ENCODE assay signal across 8 cellular contexts in the genomic region with DNA sequence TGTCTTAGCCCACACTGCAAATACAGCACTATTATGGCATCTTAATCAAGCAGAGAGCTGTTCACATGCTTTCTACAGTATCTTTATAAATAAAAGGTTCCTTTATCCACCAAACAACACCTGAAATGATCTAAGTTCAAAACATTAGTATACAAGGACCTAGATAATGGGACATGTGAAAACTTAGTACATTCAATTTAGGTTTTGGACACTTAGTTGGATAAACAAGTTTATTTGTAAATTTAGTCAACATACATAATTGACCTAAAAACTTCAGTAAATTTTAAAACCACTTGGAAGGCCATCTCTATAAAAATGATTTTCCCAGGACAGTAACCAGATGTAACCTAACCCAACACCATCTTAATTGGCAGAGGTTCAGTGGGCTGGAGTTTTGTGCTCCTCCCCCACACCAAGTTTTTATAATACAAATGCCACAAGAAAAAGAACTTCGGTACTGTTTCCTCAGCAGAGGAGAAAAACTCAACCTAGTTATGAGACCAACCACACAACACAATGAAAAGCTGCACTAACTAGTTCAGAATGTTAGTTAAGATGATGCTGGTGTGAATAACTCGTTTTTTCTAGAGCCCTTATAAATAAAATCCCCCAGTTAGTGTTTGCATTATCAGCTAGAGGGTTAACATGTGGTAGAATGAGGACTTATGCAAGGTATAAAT. TPM values are rescaled to one million over a fixed set of nuclear protein-coding genes. Genes with fewer than 3 reads are reported as not detected.
DNase-seq lines count a peak whose midpoint lies in the region; ATAC-seq, FAIRE-seq and TF ChIP-seq lines count a peak whose summit lies in the region.

No MANE protein-coding gene starts in this region.

- H3K79me2 ChIP-seq in GM23338 (replicated peaks; ENCODE audit: insufficient read depth) = peaks cover 22% of the 10 kb centered on the region

- H3K4me1 Mint-ChIP-seq in GM23338 = peaks cover 34% of the 10 kb centered on the region

- H4K20me1 ChIP-seq in GM23338 (replicated peaks; ENCODE audit: insufficient read depth) = peaks cover 18% of the 10 kb centered on the region

- no peak for DNase-seq in GM23338 (ENCODE audit: low spot score)
- DNase-seq in skeletal muscle cell (ENCODE audit: low read depth) = no peak
- DNase-seq in small intestine = no peak
- no peak for DNase-seq in 8988T
- no peak for DNase-seq in stimulated activated CD4-positive, alpha-beta T cell treated with anti-CD3 and anti-CD28 coated beads, Interleukin-1b, Interleukin-23, amount 100 ng/mL, for 48 hours
- no peak for DNase-seq in RWPE1 (ENCODE audit: low spot score)

- H3K4me2 ChIP-seq in GM23338 = peak overlapping the region; percentile 91

- H2AFZ ChIP-seq in GM23338 = no peak overlapping the region

- FAIRE-seq in small intestine (lab: Jason Lieb, UNC) = no peak

- H3K9me3 ChIP-seq in gastroesophageal sphincter (no peaks in the 10 kb centered on the region), small intestine (ENCODE audit: control insufficient read depth, low read depth) (no peaks in the 10 kb centered on the region)

- no peak overlapping the region for H3K27ac Mint-ChIP-seq in GM23338

- 0% methylated on average over 2 of the region's 2 CpGs for WGBS in gastroesophageal sphincter (ENCODE audit: low coverage in 1 of 2), 2 donors
- WGBS in small intestine, 3 donors = 5 to 8% (median 6%) methylated on average over 2 of the region's 2 CpGs

- peaks cover 50% of the 10 kb centered on the region for H3K27me3 Mint-ChIP-seq in GM23338 (ENCODE audit: insufficient read depth, low read depth, poor library complexity)

- TF ChIP-seq EP300 in gastroesophageal sphincter (IDR thresholded peaks at IDR 0.05) = no peak

- POLR2A ChIA-PET in RWPE1 (lab: Yijun Ruan, JAX; ENCODE audit: low non-redundant PET) = interaction anchor here (0.6 to 1.6 kb wide), 3 partner anchors 67 to 110 kb away, joined by 3 to 12 read pairs (median 4); no protein-coding TSS in a partner anchor

- H3K9me2 ChIP-seq in GM23338 (ENCODE audit: insufficient read depth) = no peaks in the 10 kb centered on the region

- H3K27ac ChIP-seq in GM23338 (ENCODE audit: low read depth) (no peak overlapping the region), gastroesophageal sphincter (peak overlapping the region in 3 of 4 donors; percentile 57 to 100 (median 100)), small intestine (ENCODE audit: low read depth in 1 of 2, low read length in 1 of 2) (peak overlapping the region in 1 of 2 donors; percentile 52), RWPE1 (no peak overlapping the region)

- CTCF ChIA-PET in RWPE1 (lab: Yijun Ruan, JAX) = no interaction called here

- H3K4me1 ChIP-seq in GM23338 (ENCODE audit: insufficient read depth) (peaks cover 10% of the 10 kb centered on the region), gastroesophageal sphincter (peaks cover 0 to 47% (median 20%) of the 10 kb centered on the region in 3 donors), small intestine (ENCODE audit: control insufficient read depth in 2 of 2, insufficient read depth in 1 of 2, low read depth in 1 of 2, low read length in 1 of 2) (no peaks in the 10 kb centered on the region)

- TF ChIP-seq CTCF in GM23338 (conservative IDR thresholded peaks at IDR 0.05; ENCODE audit: low read depth in 2 of 2) (no peak), WI38 (IDR thresholded peaks at IDR 0.05; ENCODE audit: low read depth, low read length) (no peak), gastroesophageal sphincter (IDR thresholded peaks at IDR 0.05) (no peak), RWPE1 (conservative IDR thresholded peaks at IDR 0.05; ENCODE audit: low read depth) (no peak)

- H3K9me3 Mint-ChIP-seq in GM23338 = peaks cover 4% of the 10 kb centered on the region; the same call in 2 of the 3 replicates

- TF ChIP-seq POLR2A in gastroesophageal sphincter (IDR thresholded peaks at IDR 0.05) = no peak

- peaks cover 17% of the 10 kb centered on the region; the same call in 1 of the 2 replicates for H3K36me3 ChIP-seq in GM23338 (ENCODE audit: insufficient read depth)
- peaks cover 0 to 53% of the 10 kb centered on the region in 2 donors for H3K36me3 ChIP-seq in gastroesophageal sphincter
- peaks cover 10% of the 10 kb centered on the region in 2 donors for H3K36me3 ChIP-seq in small intestine (ENCODE audit: control insufficient read depth in 2 of 2, insufficient read depth in 2 of 2, low read length in 2 of 2)

- peaks cover 46% of the 10 kb centered on the region for H3K36me3 Mint-ChIP-seq in GM23338 (ENCODE audit: low read depth)

- ATAC-seq in GM23338 (no peak), gastroesophageal sphincter (no peak)

- peak overlapping the region; percentile 92 for H3K4me3 Mint-ChIP-seq in GM23338

- H3K27me3 ChIP-seq in GM23338 (ENCODE audit: insufficient read depth) (no peaks in the 10 kb centered on the region), gastroesophageal sphincter (no peaks in the 10 kb centered on the region), small intestine (ENCODE audit: control insufficient read depth in 2 of 2, insufficient read depth in 2 of 2, low read length in 2 of 2) (no peaks in the 10 kb centered on the region)

- H3F3A ChIP-seq in GM23338 (replicated peaks; ENCODE audit: low read depth) = peaks cover 31% of the 10 kb centered on the region

- H3K4me3 ChIP-seq in GM23338 = peak overlapping the region; percentile 80
- peak overlapping the region; percentile 93 for H3K4me3 ChIP-seq in WI38 (ENCODE audit: low read depth, low read length)
- H3K4me3 ChIP-seq in gastroesophageal sphincter = peak overlapping the region; percentile 95
- peak overlapping the region; percentile 87 for H3K4me3 ChIP-seq in skeletal muscle cell (ENCODE audit: low read depth, low read length)
- peak overlapping the region in 1 of 2 donors; percentile 97 for H3K4me3 ChIP-seq in small intestine (ENCODE audit: low read depth in 1 of 2, low read length in 2 of 2)

TF ChIP-seq in GM23338, 12 proteins besides CTCF, POLR2A, EP300 and RAD21 (continues in another document):
- TF ChIP-seq, protein P1, sequence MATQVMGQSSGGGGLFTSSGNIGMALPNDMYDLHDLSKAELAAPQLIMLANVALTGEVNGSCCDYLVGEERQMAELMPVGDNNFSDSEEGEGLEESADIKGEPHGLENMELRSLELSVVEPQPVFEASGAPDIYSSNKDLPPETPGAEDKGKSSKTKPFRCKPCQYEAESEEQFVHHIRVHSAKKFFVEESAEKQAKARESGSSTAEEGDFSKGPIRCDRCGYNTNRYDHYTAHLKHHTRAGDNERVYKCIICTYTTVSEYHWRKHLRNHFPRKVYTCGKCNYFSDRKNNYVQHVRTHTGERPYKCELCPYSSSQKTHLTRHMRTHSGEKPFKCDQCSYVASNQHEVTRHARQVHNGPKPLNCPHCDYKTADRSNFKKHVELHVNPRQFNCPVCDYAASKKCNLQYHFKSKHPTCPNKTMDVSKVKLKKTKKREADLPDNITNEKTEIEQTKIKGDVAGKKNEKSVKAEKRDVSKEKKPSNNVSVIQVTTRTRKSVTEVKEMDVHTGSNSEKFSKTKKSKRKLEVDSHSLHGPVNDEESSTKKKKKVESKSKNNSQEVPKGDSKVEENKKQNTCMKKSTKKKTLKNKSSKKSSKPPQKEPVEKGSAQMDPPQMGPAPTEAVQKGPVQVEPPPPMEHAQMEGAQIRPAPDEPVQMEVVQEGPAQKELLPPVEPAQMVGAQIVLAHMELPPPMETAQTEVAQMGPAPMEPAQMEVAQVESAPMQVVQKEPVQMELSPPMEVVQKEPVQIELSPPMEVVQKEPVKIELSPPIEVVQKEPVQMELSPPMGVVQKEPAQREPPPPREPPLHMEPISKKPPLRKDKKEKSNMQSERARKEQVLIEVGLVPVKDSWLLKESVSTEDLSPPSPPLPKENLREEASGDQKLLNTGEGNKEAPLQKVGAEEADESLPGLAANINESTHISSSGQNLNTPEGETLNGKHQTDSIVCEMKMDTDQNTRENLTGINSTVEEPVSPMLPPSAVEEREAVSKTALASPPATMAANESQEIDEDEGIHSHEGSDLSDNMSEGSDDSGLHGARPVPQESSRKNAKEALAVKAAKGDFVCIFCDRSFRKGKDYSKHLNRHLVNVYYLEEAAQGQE (IDR thresholded peaks at IDR 0.05; ENCODE audit: unreplicated experiment) = no peak
- no peak for TF ChIP-seq ZNF114 (CRISPR knock-in tag; IDR thresholded peaks at IDR 0.05)
- no peak for TF ChIP-seq JUNB (IDR thresholded peaks at IDR 0.05; ENCODE audit: unreplicated experiment)
- no peak for TF ChIP-seq POLR2AphosphoS5 (IDR thresholded peaks at IDR 0.05; ENCODE audit: low read depth)
- no peak for TF ChIP-seq EZH2 (IDR thresholded peaks at IDR 0.05; ENCODE audit: low read depth, unreplicated experiment)
- no peak for TF ChIP-seq CREB1 (CRISPR knock-in tag; IDR thresholded peaks at IDR 0.05; ENCODE audit: low read depth)
- TF ChIP-seq STAT1 (IDR thresholded peaks at IDR 0.05; ENCODE audit: unreplicated experiment) = no peak
- TF ChIP-seq EZH2phosphoT487 (IDR thresholded peaks at IDR 0.05; ENCODE audit: unreplicated experiment) = no peak

RNA-seq across cellular contexts. Expression of a gene that starts 7.2 kb away (rescaled TPM):
- total RNA-seq in GM23338 (2014; rRNA removed; shearing (Covaris generic)) = 65.2 and 67.0 TPM in 2 replicates
- polyA plus RNA-seq in GM23338 (2016; fragmentation: Nextera tagmentation; extraction: Ambion mirVana) = 16.6 and 21.8 TPM in 2 replicates
- 10 to 100 TPM in 3 of 4 donors, 1 to 10 TPM in 1; 9.8 to 41.6 (median 21.0) TPM for total RNA-seq in gastroesophageal sphincter
- polyA plus RNA-seq in small intestine = 10 to 100 TPM in 2 of 3 donors, 1 to 10 TPM in 1; 8.9 to 20.0 (median 12.7) TPM

RNA-seq across cellular contexts. Expression of a gene that starts 12.4 kb away (rescaled TPM):
- total RNA-seq in GM23338 (2014; rRNA removed; shearing (Covaris generic)) = 30.5 TPM in 2 replicates
- polyA plus RNA-seq in GM23338 (2016; fragmentation: Nextera tagmentation; extraction: Ambion mirVana) (31.7 and 34.7 TPM in 2 replicates), small intestine (100 to 1,000 TPM in 1 of 3 donors, 10 to 100 TPM in 2; 43.4 to 116 (median 83.5) TPM)
- 10 to 100 TPM; 13.7 to 23.2 (median 20.4) TPM for total RNA-seq in gastroesophageal sphincter

RNA-seq across cellular contexts. Expression of a gene that starts 56.1 kb away (rescaled TPM):
- 9.7 and 10.3 TPM in 2 replicates for total RNA-seq in GM23338 (2014; rRNA removed; shearing (Covaris generic))
- 4.2 and 6.1 TPM in 2 replicates for polyA plus RNA-seq in GM23338 (2016; fragmentation: Nextera tagmentation; extraction: Ambion mirVana)
- 10 to 100 TPM; 31.1 to 66.3 (median 41.8) TPM for total RNA-seq in gastroesophageal sphincter
- 100 to 1,000 TPM; 100 to 288 (median 210) TPM for polyA plus RNA-seq in small intestine

Comparison
In these comparisons a context has a peak if more than half of its experiments do, and no peak if none do; other contexts are left out.
1. H3K27ac ChIP-seq: peak in gastroesophageal sphincter (3 of 4); none in GM23338 (single experiment) and RWPE1 (single experiment).